ENCODE assay signal across 18 cellular contexts in genomic region chr12:119578112-119578511, GRCh38. TPM values are rescaled to one million over a fixed set of nuclear protein-coding genes. Genes with fewer than 3 reads are reported as not detected.
DNase-seq lines count a peak whose midpoint lies in the region; ATAC-seq, FAIRE-seq and TF ChIP-seq lines count a peak whose summit lies in the region.
"Had no signal": no experiment of that assay in that cellular context is flagged by ENCODE, and none has a peak within 500 bp of the region (broad histone marks: within the 10 kb centered on the region; RNA-seq: fewer than 3 reads in every experiment).

No MANE protein-coding gene starts in this region.

- H3K36me3 ChIP-seq in MG63 (no peaks in the 10 kb centered on the region), aorta (ENCODE audit: control insufficient read depth in 1 of 2, insufficient read depth in 2 of 2, low read length in 1 of 2) (no peaks in the 10 kb centered on the region)
- H3K36me3 ChIP-seq in CD4-positive, alpha-beta memory T cell (ENCODE audit: insufficient read depth, low read length), result no peaks in the 10 kb centered on the region
- H3K36me3 ChIP-seq: BE2C, prostate gland had no signal

- FAIRE-seq in urothelium cell line (lab: Jason Lieb, UNC), result no peak

- peaks cover 0 to 4% (median 0%) of the 10 kb centered on the region in 8 donors for H3K9me3 Mint-ChIP-seq in CD4-positive, alpha-beta memory T cell
- H3K9me3 Mint-ChIP-seq: nephron had no signal

- H3K27ac Mint-ChIP-seq in CD4-positive, alpha-beta memory T cell, result no peak overlapping the region
- H3K27ac Mint-ChIP-seq: nephron had no signal

- no peak overlapping the region for H3K4me3 ChIP-seq in MG63
- H3K4me3 ChIP-seq in fibroblast of mammary gland (ENCODE audit: control insufficient read depth, low read depth, low read length), result no peak overlapping the region
- no peak overlapping the region for H3K4me3 ChIP-seq in aorta (ENCODE audit: low read length in 2 of 2)
- H3K4me3 ChIP-seq in CD4-positive, alpha-beta memory T cell (ENCODE audit: low read length in 2 of 2), result no peak overlapping the region
- H3K4me3 ChIP-seq: lung, prostate gland had no signal

- no peak overlapping the region for H3K4me3 Mint-ChIP-seq in CD4-positive, alpha-beta memory T cell
- H3K4me3 Mint-ChIP-seq: nephron had no signal

- 83 to 86% methylated on average over 2 of the region's 2 CpGs for WGBS in aorta, 2 donors

- intact Hi-C loops in aorta (cut with DNase I), result no loop called here
- intact Hi-C loops in CD4-positive, alpha-beta memory T cell (cut with micrococcal nuclease), result no loop called here

- DNase-seq in stimulated activated CD4-positive, alpha-beta T cell treated with anti-CD3 and anti-CD28 coated beads, Interleukin-12 subunit alpha, Interleukin-12 subunit beta, amount 100 ng/mL, for 48 hours (ENCODE audit: low read depth in 2 of 3, low spot score in 1 of 3), result peak in 2 of 3 donors; percentile 8 to 28
- DNase-seq in stimulated activated CD4-positive, alpha-beta T cell treated with anti-CD3 and anti-CD28 coated beads, Interleukin-2, amount 100 ng/mL, for 48 hours, result no peak
- DNase-seq in MG63, result peak; percentile 67
- peak; percentile 37 for DNase-seq in fibroblast of mammary gland (ENCODE audit: low read depth)
- DNase-seq in urothelium cell line (ENCODE audit: low spot score), result peak; percentile 33
- DNase-seq in aorta, result no peak
- DNase-seq in CD4-positive, alpha-beta memory T cell, result no peak
- DNase-seq: activated CD4-positive, alpha-beta T cell treated with anti-CD3 and anti-CD28 coated beads, Interleukin-2, amount 50 U/mL, for 1 hour; activated naive CD4-positive, alpha-beta T cell; BE2C; DMS153; NCI-H2107; NCI-H774; stimulated activated naive CD4-positive, alpha-beta T cell had no signal

- no peak overlapping the region for H3K27ac ChIP-seq in aorta (ENCODE audit: low read depth in 1 of 2, low read length in 2 of 2)
- H3K27ac ChIP-seq in CD4-positive, alpha-beta memory T cell (ENCODE audit: low read depth, low read length), result no peak overlapping the region
- H3K27ac ChIP-seq: prostate gland had no signal

- TF ChIP-seq CTCF in fibroblast of mammary gland (conservative IDR thresholded peaks at IDR 0.05; ENCODE audit: control insufficient read depth, insufficient read depth, low read depth, low read length), result no peak

- H3K9me3 ChIP-seq in MG63 (no peaks in the 10 kb centered on the region), aorta (ENCODE audit: control insufficient read depth, low read length) (peaks cover 2% of the 10 kb centered on the region)
- H3K9me3 ChIP-seq in CD4-positive, alpha-beta memory T cell (ENCODE audit: control insufficient read depth in 1 of 2, low read length in 2 of 2), result no peaks in the 10 kb centered on the region
- H3K9me3 ChIP-seq: BE2C, prostate gland had no signal

- H3K4me1 ChIP-seq in aorta (ENCODE audit: control insufficient read depth in 1 of 2, insufficient read depth in 2 of 2, low read length in 2 of 2), result no peaks in the 10 kb centered on the region
- no peaks in the 10 kb centered on the region for H3K4me1 ChIP-seq in CD4-positive, alpha-beta memory T cell (ENCODE audit: insufficient read depth, low read length)
- H3K4me1 ChIP-seq: BE2C, prostate gland had no signal

- no peaks in the 10 kb centered on the region for H3K27me3 ChIP-seq in MG63
- no peaks in the 10 kb centered on the region for H3K27me3 ChIP-seq in aorta (ENCODE audit: control insufficient read depth in 1 of 2, insufficient read depth in 2 of 2, low read length in 1 of 2)
- no peaks in the 10 kb centered on the region for H3K27me3 ChIP-seq in CD4-positive, alpha-beta memory T cell (ENCODE audit: insufficient read depth, low read length)

- POLR2A ChIA-PET in CD4-positive, alpha-beta memory T cell (lab: Charles Lee; ENCODE audit: partially characterized antibody), result no interaction called here

- CTCF ChIA-PET in CD4-positive, alpha-beta memory T cell (lab: Charles Lee; ENCODE audit: partially characterized antibody), result no interaction called here

- ATAC-seq in aorta (ENCODE audit: low FRiP score), result no peak

- H3K27me3 Mint-ChIP-seq in CD4-positive, alpha-beta memory T cell, result peaks cover 5 to 8% of the 10 kb centered on the region in 2 donors

- no peaks in the 10 kb centered on the region for H3K36me3 Mint-ChIP-seq in CD4-positive, alpha-beta memory T cell

- no peaks in the 10 kb centered on the region for H3K4me1 Mint-ChIP-seq in CD4-positive, alpha-beta memory T cell
- H3K4me1 Mint-ChIP-seq: nephron had no signal

RNA-seq across cellular contexts. Expression of gene TMEM233, which starts 15.5 kb away (rescaled TPM):
- total RNA-seq in MG63 (2014; rRNA removed; shearing (Covaris generic); ENCODE audit: low replicate concordance), result 0.20 TPM in 1 of 2 replicates, not detected in the other
- 1 to 10 TPM; 1.0 to 2.5 TPM for total RNA-seq in aorta
- polyA plus RNA-seq in aorta, result not detected
- not detected for total RNA-seq in CD4-positive, alpha-beta memory T cell
- not detected for polyA plus RNA-seq in CD4-positive, alpha-beta memory T cell
- total RNA-seq: T-helper 2 cell treated with Interferon-gamma antibody and Interleukin-4, amounts not matched to agents 100 ng/mL and 5 ng/mL, for 36 hours had no signal

Comparison
In these comparisons a context has a peak if more than half of its experiments do, and no peak if none do; other contexts are left out.
1. DNase-seq: peak in stimulated activated CD4-positive, alpha-beta T cell treated with anti-CD3 and anti-CD28 coated beads, Interleukin-12 subunit alpha, Interleukin-12 subunit beta, amount 100 ng/mL, for 48 hours (2 of 3), MG63 (single experiment), fibroblast of mammary gland (single experiment) and urothelium cell line (single experiment); none in stimulated activated CD4-positive, alpha-beta T cell treated with anti-CD3 and anti-CD28 coated beads, Interleukin-2, amount 100 ng/mL, for 48 hours (0 of 2), aorta (0 of 2) and CD4-positive, alpha-beta memory T cell (0 of 5).